1 cellular context compared by ENCODE assay signal in the genomic region with DNA sequence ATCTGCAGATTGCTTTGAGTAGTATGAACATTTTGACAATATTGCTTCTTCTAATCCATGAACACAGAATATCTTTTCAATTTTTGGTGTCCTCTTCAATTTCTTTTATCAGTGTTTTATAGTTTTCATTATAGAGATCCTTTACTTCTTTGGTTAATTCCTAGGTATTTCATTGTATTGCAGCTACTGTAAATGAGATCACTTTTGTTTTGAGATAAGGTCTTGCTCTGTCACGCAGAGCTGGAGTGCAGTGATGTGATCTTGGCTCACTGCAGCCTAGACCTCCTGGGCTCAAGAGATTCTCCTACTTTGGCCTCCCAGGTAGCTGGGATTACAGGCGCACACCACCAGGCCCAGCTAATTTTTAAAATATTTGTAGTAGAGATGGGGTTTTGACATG.
A peak's percentile ranks its signal among the peaks of the same experiment; 100 is the strongest.
TF ChIP-seq lines count a peak whose summit lies in the region.

No MANE protein-coding gene starts in this region.

TF ChIP-seq in K562, 482 proteins besides CTCF, POLR2A, EP300 and RAD21 (continued from another document and continues in another):
- TF ChIP-seq, protein P1, sequence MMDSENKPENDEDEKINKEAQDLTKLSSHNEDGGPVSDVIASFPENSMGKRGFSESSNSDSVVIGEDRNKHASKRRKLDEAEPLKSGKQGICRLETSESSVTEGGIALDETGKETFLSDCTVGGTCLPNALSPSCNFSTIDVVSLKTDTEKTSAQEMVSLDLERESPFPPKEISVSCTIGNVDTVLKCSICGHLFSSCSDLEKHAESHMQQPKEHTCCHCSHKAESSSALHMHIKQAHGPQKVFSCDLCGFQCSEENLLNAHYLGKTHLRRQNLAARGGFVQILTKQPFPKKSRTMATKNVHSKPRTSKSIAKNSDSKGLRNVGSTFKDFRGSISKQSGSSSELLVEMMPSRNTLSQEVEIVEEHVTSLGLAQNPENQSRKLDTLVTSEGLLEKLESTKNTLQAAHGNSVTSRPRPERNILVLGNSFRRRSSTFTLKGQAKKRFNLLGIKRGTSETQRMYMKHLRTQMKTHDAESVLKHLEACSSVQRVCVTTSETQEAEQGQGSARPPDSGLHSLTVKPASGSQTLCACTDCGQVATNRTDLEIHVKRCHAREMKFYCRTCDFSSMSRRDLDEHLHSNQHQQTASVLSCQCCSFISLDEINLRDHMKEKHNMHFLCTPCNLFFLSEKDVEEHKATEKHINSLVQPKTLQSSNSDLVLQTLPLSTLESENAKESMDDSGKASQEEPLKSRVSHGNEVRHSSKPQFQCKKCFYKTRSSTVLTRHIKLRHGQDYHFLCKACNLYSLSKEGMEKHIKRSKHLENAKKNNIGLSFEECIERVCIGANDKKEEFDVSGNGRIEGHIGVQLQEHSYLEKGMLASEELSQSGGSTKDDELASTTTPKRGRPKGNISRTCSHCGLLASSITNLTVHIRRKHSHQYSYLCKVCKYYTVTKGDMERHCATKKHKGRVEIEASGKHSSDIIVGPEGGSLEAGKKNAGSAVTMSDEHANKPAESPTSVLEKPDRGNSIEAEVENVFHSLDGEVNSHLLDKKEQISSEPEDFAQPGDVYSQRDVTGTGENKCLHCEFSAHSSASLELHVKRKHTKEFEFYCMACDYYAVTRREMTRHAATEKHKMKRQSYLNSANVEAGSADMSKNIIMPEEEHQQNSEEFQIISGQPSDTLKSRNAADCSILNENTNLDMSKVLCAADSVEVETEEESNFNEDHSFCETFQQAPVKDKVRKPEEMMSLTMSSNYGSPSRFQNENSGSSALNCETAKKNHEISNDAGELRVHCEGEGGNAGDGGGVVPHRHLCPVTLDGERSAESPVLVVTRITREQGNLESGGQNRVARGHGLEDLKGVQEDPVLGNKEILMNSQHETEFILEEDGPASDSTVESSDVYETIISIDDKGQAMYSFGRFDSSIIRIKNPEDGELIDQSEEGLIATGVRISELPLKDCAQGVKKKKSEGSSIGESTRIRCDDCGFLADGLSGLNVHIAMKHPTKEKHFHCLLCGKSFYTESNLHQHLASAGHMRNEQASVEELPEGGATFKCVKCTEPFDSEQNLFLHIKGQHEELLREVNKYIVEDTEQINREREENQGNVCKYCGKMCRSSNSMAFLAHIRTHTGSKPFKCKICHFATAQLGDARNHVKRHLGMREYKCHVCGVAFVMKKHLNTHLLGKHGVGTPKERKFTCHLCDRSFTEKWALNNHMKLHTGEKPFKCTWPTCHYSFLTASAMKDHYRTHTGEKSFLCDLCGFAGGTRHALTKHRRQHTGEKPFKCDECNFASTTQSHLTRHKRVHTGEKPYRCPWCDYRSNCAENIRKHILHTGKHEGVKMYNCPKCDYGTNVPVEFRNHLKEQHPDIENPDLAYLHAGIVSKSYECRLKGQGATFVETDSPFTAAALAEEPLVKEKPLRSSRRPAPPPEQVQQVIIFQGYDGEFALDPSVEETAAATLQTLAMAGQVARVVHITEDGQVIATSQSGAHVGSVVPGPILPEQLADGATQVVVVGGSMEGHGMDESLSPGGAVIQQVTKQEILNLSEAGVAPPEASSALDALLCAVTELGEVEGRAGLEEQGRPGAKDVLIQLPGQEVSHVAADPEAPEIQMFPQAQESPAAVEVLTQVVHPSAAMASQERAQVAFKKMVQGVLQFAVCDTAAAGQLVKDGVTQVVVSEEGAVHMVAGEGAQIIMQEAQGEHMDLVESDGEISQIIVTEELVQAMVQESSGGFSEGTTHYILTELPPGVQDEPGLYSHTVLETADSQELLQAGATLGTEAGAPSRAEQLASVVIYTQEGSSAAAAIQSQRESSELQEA (IDR thresholded peaks at IDR 0.05; ENCODE audit: low read depth): no peak
- TF ChIP-seq ZC3H4 (CRISPR knock-in tag; IDR thresholded peaks at IDR 0.05; ENCODE audit: borderline replicate concordance): no peak
- no peak for TF ChIP-seq SRSF9 (IDR thresholded peaks at IDR 0.05; ENCODE audit: borderline replicate concordance, low read depth, low read length)
- TF ChIP-seq, protein P2, sequence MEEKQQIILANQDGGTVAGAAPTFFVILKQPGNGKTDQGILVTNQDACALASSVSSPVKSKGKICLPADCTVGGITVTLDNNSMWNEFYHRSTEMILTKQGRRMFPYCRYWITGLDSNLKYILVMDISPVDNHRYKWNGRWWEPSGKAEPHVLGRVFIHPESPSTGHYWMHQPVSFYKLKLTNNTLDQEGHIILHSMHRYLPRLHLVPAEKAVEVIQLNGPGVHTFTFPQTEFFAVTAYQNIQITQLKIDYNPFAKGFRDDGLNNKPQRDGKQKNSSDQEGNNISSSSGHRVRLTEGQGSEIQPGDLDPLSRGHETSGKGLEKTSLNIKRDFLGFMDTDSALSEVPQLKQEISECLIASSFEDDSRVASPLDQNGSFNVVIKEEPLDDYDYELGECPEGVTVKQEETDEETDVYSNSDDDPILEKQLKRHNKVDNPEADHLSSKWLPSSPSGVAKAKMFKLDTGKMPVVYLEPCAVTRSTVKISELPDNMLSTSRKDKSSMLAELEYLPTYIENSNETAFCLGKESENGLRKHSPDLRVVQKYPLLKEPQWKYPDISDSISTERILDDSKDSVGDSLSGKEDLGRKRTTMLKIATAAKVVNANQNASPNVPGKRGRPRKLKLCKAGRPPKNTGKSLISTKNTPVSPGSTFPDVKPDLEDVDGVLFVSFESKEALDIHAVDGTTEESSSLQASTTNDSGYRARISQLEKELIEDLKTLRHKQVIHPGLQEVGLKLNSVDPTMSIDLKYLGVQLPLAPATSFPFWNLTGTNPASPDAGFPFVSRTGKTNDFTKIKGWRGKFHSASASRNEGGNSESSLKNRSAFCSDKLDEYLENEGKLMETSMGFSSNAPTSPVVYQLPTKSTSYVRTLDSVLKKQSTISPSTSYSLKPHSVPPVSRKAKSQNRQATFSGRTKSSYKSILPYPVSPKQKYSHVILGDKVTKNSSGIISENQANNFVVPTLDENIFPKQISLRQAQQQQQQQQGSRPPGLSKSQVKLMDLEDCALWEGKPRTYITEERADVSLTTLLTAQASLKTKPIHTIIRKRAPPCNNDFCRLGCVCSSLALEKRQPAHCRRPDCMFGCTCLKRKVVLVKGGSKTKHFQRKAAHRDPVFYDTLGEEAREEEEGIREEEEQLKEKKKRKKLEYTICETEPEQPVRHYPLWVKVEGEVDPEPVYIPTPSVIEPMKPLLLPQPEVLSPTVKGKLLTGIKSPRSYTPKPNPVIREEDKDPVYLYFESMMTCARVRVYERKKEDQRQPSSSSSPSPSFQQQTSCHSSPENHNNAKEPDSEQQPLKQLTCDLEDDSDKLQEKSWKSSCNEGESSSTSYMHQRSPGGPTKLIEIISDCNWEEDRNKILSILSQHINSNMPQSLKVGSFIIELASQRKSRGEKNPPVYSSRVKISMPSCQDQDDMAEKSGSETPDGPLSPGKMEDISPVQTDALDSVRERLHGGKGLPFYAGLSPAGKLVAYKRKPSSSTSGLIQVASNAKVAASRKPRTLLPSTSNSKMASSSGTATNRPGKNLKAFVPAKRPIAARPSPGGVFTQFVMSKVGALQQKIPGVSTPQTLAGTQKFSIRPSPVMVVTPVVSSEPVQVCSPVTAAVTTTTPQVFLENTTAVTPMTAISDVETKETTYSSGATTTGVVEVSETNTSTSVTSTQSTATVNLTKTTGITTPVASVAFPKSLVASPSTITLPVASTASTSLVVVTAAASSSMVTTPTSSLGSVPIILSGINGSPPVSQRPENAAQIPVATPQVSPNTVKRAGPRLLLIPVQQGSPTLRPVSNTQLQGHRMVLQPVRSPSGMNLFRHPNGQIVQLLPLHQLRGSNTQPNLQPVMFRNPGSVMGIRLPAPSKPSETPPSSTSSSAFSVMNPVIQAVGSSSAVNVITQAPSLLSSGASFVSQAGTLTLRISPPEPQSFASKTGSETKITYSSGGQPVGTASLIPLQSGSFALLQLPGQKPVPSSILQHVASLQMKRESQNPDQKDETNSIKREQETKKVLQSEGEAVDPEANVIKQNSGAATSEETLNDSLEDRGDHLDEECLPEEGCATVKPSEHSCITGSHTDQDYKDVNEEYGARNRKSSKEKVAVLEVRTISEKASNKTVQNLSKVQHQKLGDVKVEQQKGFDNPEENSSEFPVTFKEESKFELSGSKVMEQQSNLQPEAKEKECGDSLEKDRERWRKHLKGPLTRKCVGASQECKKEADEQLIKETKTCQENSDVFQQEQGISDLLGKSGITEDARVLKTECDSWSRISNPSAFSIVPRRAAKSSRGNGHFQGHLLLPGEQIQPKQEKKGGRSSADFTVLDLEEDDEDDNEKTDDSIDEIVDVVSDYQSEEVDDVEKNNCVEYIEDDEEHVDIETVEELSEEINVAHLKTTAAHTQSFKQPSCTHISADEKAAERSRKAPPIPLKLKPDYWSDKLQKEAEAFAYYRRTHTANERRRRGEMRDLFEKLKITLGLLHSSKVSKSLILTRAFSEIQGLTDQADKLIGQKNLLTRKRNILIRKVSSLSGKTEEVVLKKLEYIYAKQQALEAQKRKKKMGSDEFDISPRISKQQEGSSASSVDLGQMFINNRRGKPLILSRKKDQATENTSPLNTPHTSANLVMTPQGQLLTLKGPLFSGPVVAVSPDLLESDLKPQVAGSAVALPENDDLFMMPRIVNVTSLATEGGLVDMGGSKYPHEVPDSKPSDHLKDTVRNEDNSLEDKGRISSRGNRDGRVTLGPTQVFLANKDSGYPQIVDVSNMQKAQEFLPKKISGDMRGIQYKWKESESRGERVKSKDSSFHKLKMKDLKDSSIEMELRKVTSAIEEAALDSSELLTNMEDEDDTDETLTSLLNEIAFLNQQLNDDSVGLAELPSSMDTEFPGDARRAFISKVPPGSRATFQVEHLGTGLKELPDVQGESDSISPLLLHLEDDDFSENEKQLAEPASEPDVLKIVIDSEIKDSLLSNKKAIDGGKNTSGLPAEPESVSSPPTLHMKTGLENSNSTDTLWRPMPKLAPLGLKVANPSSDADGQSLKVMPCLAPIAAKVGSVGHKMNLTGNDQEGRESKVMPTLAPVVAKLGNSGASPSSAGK (IDR thresholded peaks at IDR 0.05): no peak
- TF ChIP-seq ZNF551 (CRISPR knock-in tag; IDR thresholded peaks at IDR 0.05): no peak
- no peak for TF ChIP-seq ZNF24 (IDR thresholded peaks at IDR 0.05)
- no peak for TF ChIP-seq SPI1 (IDR thresholded peaks at IDR 0.05; ENCODE audit: borderline replicate concordance, low read depth, low read length)
- TF ChIP-seq, protein P3, sequence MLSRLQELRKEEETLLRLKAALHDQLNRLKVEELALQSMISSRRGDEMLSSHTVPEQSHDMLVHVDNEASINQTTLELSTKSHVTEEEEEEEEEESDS (CRISPR knock-in tag; IDR thresholded peaks at IDR 0.05): no peak
- no peak for TF ChIP-seq ZNF764 (CRISPR knock-in tag; IDR thresholded peaks at IDR 0.05; ENCODE audit: low read depth)
- no peak for TF ChIP-seq CHD2 (IDR thresholded peaks at IDR 0.05; ENCODE audit: low read depth, low read length)
- TF ChIP-seq ZNF699 (CRISPR knock-in tag; IDR thresholded peaks at IDR 0.05; ENCODE audit: insufficient replicate concordance): no peak
- TF ChIP-seq MTA2 (IDR thresholded peaks at IDR 0.05; ENCODE audit: low read depth): no peak
- peak; percentile 88 to 94; a peak in 3 of 4 replicates for TF ChIP-seq TRIM24 (IDR thresholded peaks at IDR 0.05)
- no peak for TF ChIP-seq ZNF324 (CRISPR knock-in tag; IDR thresholded peaks at IDR 0.05)
- TF ChIP-seq ZBTB17 (CRISPR knock-in tag; IDR thresholded peaks at IDR 0.05): no peak
- TF ChIP-seq, protein P4, sequence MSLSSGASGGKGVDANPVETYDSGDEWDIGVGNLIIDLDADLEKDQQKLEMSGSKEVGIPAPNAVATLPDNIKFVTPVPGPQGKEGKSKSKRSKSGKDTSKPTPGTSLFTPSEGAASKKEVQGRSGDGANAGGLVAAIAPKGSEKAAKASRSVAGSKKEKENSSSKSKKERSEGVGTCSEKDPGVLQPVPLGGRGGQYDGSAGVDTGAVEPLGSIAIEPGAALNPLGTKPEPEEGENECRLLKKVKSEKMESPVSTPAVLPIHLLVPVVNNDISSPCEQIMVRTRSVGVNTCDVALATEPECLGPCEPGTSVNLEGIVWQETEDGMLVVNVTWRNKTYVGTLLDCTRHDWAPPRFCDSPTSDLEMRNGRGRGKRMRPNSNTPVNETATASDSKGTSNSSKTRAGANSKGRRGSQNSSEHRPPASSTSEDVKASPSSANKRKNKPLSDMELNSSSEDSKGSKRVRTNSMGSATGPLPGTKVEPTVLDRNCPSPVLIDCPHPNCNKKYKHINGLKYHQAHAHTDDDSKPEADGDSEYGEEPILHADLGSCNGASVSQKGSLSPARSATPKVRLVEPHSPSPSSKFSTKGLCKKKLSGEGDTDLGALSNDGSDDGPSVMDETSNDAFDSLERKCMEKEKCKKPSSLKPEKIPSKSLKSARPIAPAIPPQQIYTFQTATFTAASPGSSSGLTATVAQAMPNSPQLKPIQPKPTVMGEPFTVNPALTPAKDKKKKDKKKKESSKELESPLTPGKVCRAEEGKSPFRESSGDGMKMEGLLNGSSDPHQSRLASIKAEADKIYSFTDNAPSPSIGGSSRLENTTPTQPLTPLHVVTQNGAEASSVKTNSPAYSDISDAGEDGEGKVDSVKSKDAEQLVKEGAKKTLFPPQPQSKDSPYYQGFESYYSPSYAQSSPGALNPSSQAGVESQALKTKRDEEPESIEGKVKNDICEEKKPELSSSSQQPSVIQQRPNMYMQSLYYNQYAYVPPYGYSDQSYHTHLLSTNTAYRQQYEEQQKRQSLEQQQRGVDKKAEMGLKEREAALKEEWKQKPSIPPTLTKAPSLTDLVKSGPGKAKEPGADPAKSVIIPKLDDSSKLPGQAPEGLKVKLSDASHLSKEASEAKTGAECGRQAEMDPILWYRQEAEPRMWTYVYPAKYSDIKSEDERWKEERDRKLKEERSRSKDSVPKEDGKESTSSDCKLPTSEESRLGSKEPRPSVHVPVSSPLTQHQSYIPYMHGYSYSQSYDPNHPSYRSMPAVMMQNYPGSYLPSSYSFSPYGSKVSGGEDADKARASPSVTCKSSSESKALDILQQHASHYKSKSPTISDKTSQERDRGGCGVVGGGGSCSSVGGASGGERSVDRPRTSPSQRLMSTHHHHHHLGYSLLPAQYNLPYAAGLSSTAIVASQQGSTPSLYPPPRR (CRISPR knock-in tag; IDR thresholded peaks at IDR 0.05; ENCODE audit: borderline replicate concordance): no peak
- TF ChIP-seq OTX1 (CRISPR knock-in tag; IDR thresholded peaks at IDR 0.05): no peak
- TF ChIP-seq JUND (IDR thresholded peaks at IDR 0.05; ENCODE audit: borderline replicate concordance, low read depth, low read length): peak; percentile 86
- TF ChIP-seq JUND (tag; IDR thresholded peaks at IDR 0.05; ENCODE audit: borderline replicate concordance, low read depth, low read length): peak; percentile 73; the same call in 1 of the 3 replicates
- no peak for TF ChIP-seq ETS2 (tag; IDR thresholded peaks at IDR 0.05; ENCODE audit: borderline replicate concordance, poor library complexity, severe bottlenecking)
- no peak for TF ChIP-seq SNRNP70 (optimal IDR thresholded peaks at IDR 0.05; ENCODE audit: low read depth, low read length)
- TF ChIP-seq, protein P5, sequence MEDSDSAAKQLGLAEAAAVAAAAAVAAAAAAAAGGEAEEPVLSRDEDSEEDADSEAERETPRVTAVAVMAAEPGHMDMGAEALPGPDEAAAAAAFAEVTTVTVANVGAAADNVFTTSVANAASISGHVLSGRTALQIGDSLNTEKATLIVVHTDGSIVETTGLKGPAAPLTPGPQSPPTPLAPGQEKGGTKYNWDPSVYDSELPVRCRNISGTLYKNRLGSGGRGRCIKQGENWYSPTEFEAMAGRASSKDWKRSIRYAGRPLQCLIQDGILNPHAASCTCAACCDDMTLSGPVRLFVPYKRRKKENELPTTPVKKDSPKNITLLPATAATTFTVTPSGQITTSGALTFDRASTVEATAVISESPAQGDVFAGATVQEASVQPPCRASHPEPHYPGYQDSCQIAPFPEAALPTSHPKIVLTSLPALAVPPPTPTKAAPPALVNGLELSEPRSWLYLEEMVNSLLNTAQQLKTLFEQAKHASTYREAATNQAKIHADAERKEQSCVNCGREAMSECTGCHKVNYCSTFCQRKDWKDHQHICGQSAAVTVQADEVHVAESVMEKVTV (CRISPR knock-in tag; IDR thresholded peaks at IDR 0.05): no peak
- peak; percentile 60; the same call in 1 of the 2 replicates for TF ChIP-seq C11orf30 (IDR thresholded peaks at IDR 0.05; ENCODE audit: low read depth)
- no peak for TF ChIP-seq PCBP1 (IDR thresholded peaks at IDR 0.05; ENCODE audit: low read depth, low read length, poor library complexity, severe bottlenecking)
- peak; percentile 40; the same call in 1 of the 2 replicates for TF ChIP-seq EP400 (IDR thresholded peaks at IDR 0.05)
- no peak for TF ChIP-seq EGR1 (conservative IDR thresholded peaks at IDR 0.05)
- TF ChIP-seq ZNF224 (CRISPR knock-in tag; IDR thresholded peaks at IDR 0.05): no peak
- no peak for TF ChIP-seq SIN3A (IDR thresholded peaks at IDR 0.05; ENCODE audit: borderline replicate concordance in 2 of 2, control insufficient read depth in 1 of 2, low read depth in 2 of 2, low read length in 2 of 2)
